Comparison of ENCODE assay signal across 8 cellular contexts in genomic region chr17:31094600-31095238, GRCh38. TPM values are rescaled to one million over a fixed set of nuclear protein-coding genes. Genes with fewer than 3 reads are reported as not detected.
A peak's percentile ranks its signal among the peaks of the same experiment; 100 is the strongest.
DNase-seq lines count a peak whose midpoint lies in the region; ATAC-seq and TF ChIP-seq lines count a peak whose summit lies in the region.

NF1 (plus strand) TSS chr17:31094977; CDS start chr17:31095310, 333 bp downstream.

- peak; percentile 90 for DNase-seq in GM04504 (ENCODE audit: low read depth)
- peak; percentile 94 for DNase-seq in NCI-H1105 (lab: John Stamatoyannopoulos, UW)
- peak; percentile 87 for DNase-seq in SKM-1 (lab: John Stamatoyannopoulos, UW; ENCODE audit: unreplicated experiment)
- DNase-seq in activated naive CD4-positive, alpha-beta T cell treated with anti-CD3 and anti-CD28 coated beads, Interleukin-2, amount 50 U/mL, for 72 hours (ENCODE audit: low spot score in 2 of 2) = peak; percentile 82 to 95
- peak; percentile 29 for DNase-seq in glomerular endothelial cell (ENCODE audit: extremely low read depth, low read depth, low spot score)
- peak; percentile 73 for DNase-seq in omental fat pad (ENCODE audit: low spot score)

- peaks cover 4 to 7% of the 10 kb centered on the region in 2 donors for H3K36me3 Mint-ChIP-seq in activated naive CD4-positive, alpha-beta T cell treated with anti-CD3 and anti-CD28 coated beads, Interleukin-2, amount 50 U/mL, for 72 hours

- ATAC-seq in HG02571 (IDR thresholded peaks at IDR 0.05; ENCODE audit: unreplicated experiment) (peak; percentile 86), omental fat pad (ENCODE audit: low FRiP score) (peak; percentile 94)
- peak; percentile 88 to 90 for ATAC-seq in activated naive CD4-positive, alpha-beta T cell treated with anti-CD3 and anti-CD28 coated beads, Interleukin-2, amount 50 U/mL, for 72 hours

- peak within 1 kb of the TSS; percentile 91 to 93 for H3K27ac Mint-ChIP-seq in activated naive CD4-positive, alpha-beta T cell treated with anti-CD3 and anti-CD28 coated beads, Interleukin-2, amount 50 U/mL, for 72 hours

- H3K9me3 Mint-ChIP-seq in activated naive CD4-positive, alpha-beta T cell treated with anti-CD3 and anti-CD28 coated beads, Interleukin-2, amount 50 U/mL, for 72 hours = no peaks in the 10 kb centered on the region

- peak within 1 kb of the TSS; percentile 78 for H3K27ac ChIP-seq in temporal lobe (ENCODE audit: low read depth, low read length)

- TF ChIP-seq CTCF in omental fat pad (IDR thresholded peaks at IDR 0.05) = no peak

RNA-seq across cellular contexts. Expression of gene NF1, which starts in this region (rescaled TPM):
- total RNA-seq in activated naive CD4-positive, alpha-beta T cell treated with anti-CD3 and anti-CD28 coated beads, Interleukin-2, amount 50 U/mL, for 72 hours = 10 to 100 TPM; 33.6 to 39.1 TPM
- 28.3 and 48.1 TPM in 2 replicates for total RNA-seq in glomerular endothelial cell
- 10 to 100 TPM; 51.9 to 67.8 (median 66.3) TPM for total RNA-seq in omental fat pad
- 124 TPM for total RNA-seq in temporal lobe

Comparison
In these comparisons a context has a peak if more than half of its experiments do, and no peak if none do; other contexts are left out.
1. Peak in every context shown above with its lines: DNase-seq, ATAC-seq and H3K27ac ChIP-seq.
2. DNase-seq: peak in every context shown above with its lines; median percentile 94 in NCI-H1105; 90 in GM04504; 88 in activated naive CD4-positive, alpha-beta T cell treated with anti-CD3 and anti-CD28 coated beads, Interleukin-2, amount 50 U/mL, for 72 hours; 87 in SKM-1; 73 in omental fat pad; 29 in glomerular endothelial cell.